ENCODE assay signal across 16 cellular contexts in genomic region chr13:42821437-42821836, GRCh38. TPM values are rescaled to one million over a fixed set of nuclear protein-coding genes. Genes with fewer than 3 reads are reported as not detected.
DNase-seq lines count a peak whose midpoint lies in the region; ATAC-seq and TF ChIP-seq lines count a peak whose summit lies in the region.
"Had no signal": no experiment of that assay in that cellular context is flagged by ENCODE, and none has a peak within 500 bp of the region (broad histone marks: within the 10 kb centered on the region; RNA-seq: fewer than 3 reads in every experiment).

No MANE protein-coding gene starts in this region.

- intact Hi-C loops in transverse colon (cut with DNase I; ENCODE audit: low total_unique reads) = no loop called here
- intact Hi-C loops in dorsolateral prefrontal cortex (cut with DNase I) = no loop called here

- H3K36me3 Mint-ChIP-seq in T-helper 17 cell (ENCODE audit: low read depth) = peaks cover 2% of the 10 kb centered on the region
- H3K36me3 Mint-ChIP-seq: CD4-positive, alpha-beta memory T cell had no signal

- H3K36me3 ChIP-seq in adipocyte (ENCODE audit: control insufficient read depth, insufficient read depth, low read length, severe bottlenecking) = no peaks in the 10 kb centered on the region
- H3K36me3 ChIP-seq in transverse colon = no peaks in the 10 kb centered on the region

- no peak for TF ChIP-seq CTCF in fibroblast of pulmonary artery (IDR thresholded peaks at IDR 0.05; ENCODE audit: low read length, missing control alignments)
- no peak for TF ChIP-seq CTCF in transverse colon (IDR thresholded peaks at IDR 0.05)
- TF ChIP-seq CTCF in dorsolateral prefrontal cortex (IDR thresholded peaks at IDR 0.05 in 54 of 56, conservative IDR thresholded peaks at IDR 0.05 in 2 of 56; ENCODE audit: low read depth in 1 of 56, partially characterized antibody in 56 of 56) = no peak

- H3K4me1 ChIP-seq in adipocyte (ENCODE audit: control insufficient read depth, insufficient read depth, low read length) (peaks cover 23% of the 10 kb centered on the region), transverse colon (no peaks in the 10 kb centered on the region)

- ATAC-seq in T-helper 17 cell (no peak), HG02759 (IDR thresholded peaks at IDR 0.05; ENCODE audit: unreplicated experiment) (no peak)
- ATAC-seq: GM23338 had no signal

- peaks cover 35% of the 10 kb centered on the region for H3K27me3 Mint-ChIP-seq in T-helper 17 cell

- in situ Hi-C loops in transverse colon (cut with MboI; ENCODE audit: low pct_ligation_motif_present in 1 of 4, low pct_unique_long_range_greater_than_20kb in 1 of 4, low sequenced_read_pairs in 3 of 4) = no loop called here

- H3K4me1 Mint-ChIP-seq in T-helper 17 cell = peaks cover 2% of the 10 kb centered on the region
- H3K4me1 Mint-ChIP-seq: CD4-positive, alpha-beta memory T cell had no signal

- peak; percentile 96 for DNase-seq in HCEC 1CT
- DNase-seq in adipocyte (ENCODE audit: low read depth) = peak; percentile 77
- peak; percentile 88 for DNase-seq in fibroblast of pulmonary artery (ENCODE audit: low read depth)
- DNase-seq in transverse colon = no peak
- no peak for DNase-seq in T-helper 17 cell
- no peak for DNase-seq in dorsolateral prefrontal cortex
- DNase-seq: activated CD8-positive, alpha-beta memory T cell treated with anti-CD3 and anti-CD28 coated beads for 24 hours; aorta; CD4-positive, alpha-beta memory T cell; NCI-H2029; nephron progenitor cell; PC-9; substantia nigra had no signal

- no peak overlapping the region for H3K4me3 Mint-ChIP-seq in T-helper 17 cell
- H3K4me3 Mint-ChIP-seq: CD4-positive, alpha-beta memory T cell; GM23338; nephron progenitor cell had no signal

- WGBS in transverse colon (ENCODE audit: low coverage in 1 of 2), 2 donors = 74 to 75% methylated on average over 1 of the region's 1 CpG

- no peak overlapping the region for H3K9ac ChIP-seq in adipocyte (ENCODE audit: low read length)

- H3K27ac ChIP-seq in transverse colon (peak overlapping the region in 3 of 4 donors; percentile 16 to 58 (median 43)), dorsolateral prefrontal cortex (no peak overlapping the region)
- H3K27ac ChIP-seq: PC-9 had no signal

- TF ChIP-seq POLR2A in transverse colon (IDR thresholded peaks at IDR 0.05) = no peak

- H3K27me3 ChIP-seq in adipocyte (replicated peaks; ENCODE audit: control insufficient read depth, insufficient read depth, low read length) (no peaks in the 10 kb centered on the region), transverse colon (no peaks in the 10 kb centered on the region), dorsolateral prefrontal cortex (peaks cover 0 to 11% (median 0%) of the 10 kb centered on the region in 45 donors)

- H3K27ac Mint-ChIP-seq in T-helper 17 cell = no peak overlapping the region
- H3K27ac Mint-ChIP-seq: CD4-positive, alpha-beta memory T cell; GM23338; nephron progenitor cell had no signal

- no peaks in the 10 kb centered on the region for H3K9me3 ChIP-seq in adipocyte (ENCODE audit: control insufficient read depth, low read length)
- no peaks in the 10 kb centered on the region for H3K9me3 ChIP-seq in transverse colon
- no peaks in the 10 kb centered on the region for H3K9me3 ChIP-seq in T-helper 17 cell (ENCODE audit: control insufficient read depth, low read length, poor library complexity, severe bottlenecking)

- H3K4me3 ChIP-seq in adipocyte (ENCODE audit: low read length) = no peak overlapping the region
- H3K4me3 ChIP-seq in fibroblast of pulmonary artery (replicated peaks; ENCODE audit: low read depth, low read length) = no peak overlapping the region
- no peak overlapping the region for H3K4me3 ChIP-seq in transverse colon
- no peak overlapping the region for H3K4me3 ChIP-seq in dorsolateral prefrontal cortex
- H3K4me3 ChIP-seq: GM23338, PC-9 had no signal

- no peak for TF ChIP-seq EP300 in transverse colon (IDR thresholded peaks at IDR 0.05; ENCODE audit: low read depth)

RNA-seq across cellular contexts. Expression of gene FAM216B, which starts 40.1 kb away (rescaled TPM):
- total RNA-seq in transverse colon (not detected), T-helper 17 cell (not detected), dorsolateral prefrontal cortex (under 1 TPM in 50 of 120 experiments, not detected in 70; 0.13 to 0.60 (median 0.25) TPM)
- total RNA-seq: aorta; CD4-positive, alpha-beta memory T cell; GM23338; lung microvascular endothelial cell; PC-9 had no signal

Comparison
In these comparisons a context has a peak if more than half of its experiments do, and no peak if none do; other contexts are left out.
1. DNase-seq: peak in HCEC 1CT (single experiment), adipocyte (single experiment) and fibroblast of pulmonary artery (single experiment); none in transverse colon (single experiment), T-helper 17 cell (0 of 3) and dorsolateral prefrontal cortex (0 of 10).
2. H3K27ac ChIP-seq: peak in transverse colon (3 of 4); none in dorsolateral prefrontal cortex (0 of 59).